ENCODE assay signal across 8 cellular contexts in genomic region chr19:17309962-17310461, GRCh38. TPM values are rescaled to one million over a fixed set of nuclear protein-coding genes. Genes with fewer than 3 reads are reported as not detected.
A peak's percentile ranks its signal among the peaks of the same experiment; 100 is the strongest.
DNase-seq lines count a peak whose midpoint lies in the region; ATAC-seq, FAIRE-seq and TF ChIP-seq lines count a peak whose summit lies in the region.

No MANE protein-coding gene starts in this region.

- CTCF ChIA-PET in A549 (lab: Yijun Ruan, JAX) = interaction anchor here (2.9 to 8.7 kb wide), 2 partner anchors 17 to 23 kb away, joined by 9 to 98 read pairs; no protein-coding TSS in a partner anchor

- peak overlapping the region; percentile 65 for H3K4me3 ChIP-seq in A549
- H3K4me3 ChIP-seq in HUES48 (ENCODE audit: low read depth, low read length) = peak overlapping the region; percentile 85
- peak overlapping the region; percentile 85 to 92 (median 89) for H3K4me3 ChIP-seq in breast epithelium
- H3K4me3 ChIP-seq in mucosa of rectum (ENCODE audit: low read length in 2 of 2) = peak overlapping the region; percentile 91 to 98

- H3K36me3 ChIP-seq in HUES48 (ENCODE audit: control insufficient read depth, insufficient read depth, low read length) (peaks cover 23% of the 10 kb centered on the region), breast epithelium (no peaks in the 10 kb centered on the region), mucosa of rectum (ENCODE audit: control insufficient read depth in 2 of 2, insufficient read depth in 2 of 2, low read length in 2 of 2) (peaks cover 9 to 17% of the 10 kb centered on the region in 2 donors)

- peaks cover 33% of the 10 kb centered on the region for H3K4me1 ChIP-seq in A549
- H3K4me1 ChIP-seq in HUES48 (ENCODE audit: control insufficient read depth, insufficient read depth, low read length) = peaks cover 8% of the 10 kb centered on the region
- H3K4me1 ChIP-seq in breast epithelium = peaks cover 7 to 13% of the 10 kb centered on the region in 2 donors
- peaks cover 24 to 25% of the 10 kb centered on the region in 2 donors for H3K4me1 ChIP-seq in mucosa of rectum (ENCODE audit: control insufficient read depth in 2 of 2, insufficient read depth in 2 of 2, low read length in 2 of 2)

- peak overlapping the region; percentile 97 for H3K4me2 ChIP-seq in A549

- no peak for TF ChIP-seq EP300 in A549 (IDR thresholded peaks at IDR 0.05)

- H3K9ac ChIP-seq in HUES48 (ENCODE audit: low read depth, low read length) = peak overlapping the region; percentile 4; the same call in 1 of the 2 replicates
- H3K9ac ChIP-seq in mucosa of rectum (ENCODE audit: low read depth in 1 of 2, low read length in 2 of 2) = peak overlapping the region; percentile 83 to 91

- no peaks in the 10 kb centered on the region for H3K27me3 ChIP-seq in HUES48 (ENCODE audit: control insufficient read depth, insufficient read depth, low read length)
- no peaks in the 10 kb centered on the region for H3K27me3 ChIP-seq in breast epithelium
- no peaks in the 10 kb centered on the region for H3K27me3 ChIP-seq in mucosa of rectum (ENCODE audit: control insufficient read depth in 2 of 2, insufficient read depth in 2 of 2, low read length in 2 of 2)

- H3K9me3 ChIP-seq in A549 = no peaks in the 10 kb centered on the region
- H3K9me3 ChIP-seq in HUES48 (ENCODE audit: control insufficient read depth, insufficient read depth, low read length) = no peaks in the 10 kb centered on the region
- no peaks in the 10 kb centered on the region for H3K9me3 ChIP-seq in breast epithelium
- no peaks in the 10 kb centered on the region for H3K9me3 ChIP-seq in mucosa of rectum (ENCODE audit: control insufficient read depth in 2 of 2, low read length in 2 of 2)

- intact Hi-C loops in breast epithelium (cut with DNase I; ENCODE audit: low total_unique reads) = loop anchor here (10.0 kb wide), 1 partner anchor 75 kb away; no protein-coding TSS in a partner anchor

- TF ChIP-seq CTCF in A549 (IDR thresholded peaks at IDR 0.05) = no peak
- no peak for TF ChIP-seq CTCF in breast epithelium (IDR thresholded peaks at IDR 0.05)

- POLR2A ChIA-PET in A549 (lab: Yijun Ruan, JAX) = no interaction called here

- WGBS in A549 (ENCODE audit: missing lambda C conversion rate) = 3% methylated on average over 14 of the region's 23 CpGs

- no peak for ATAC-seq in A549
- ATAC-seq in HG03565 (IDR thresholded peaks at IDR 0.05; ENCODE audit: unreplicated experiment) = no peak

- H3K27ac ChIP-seq in A549 = peak overlapping the region; percentile 85 to 94
- peak overlapping the region; percentile 91 for H3K27ac ChIP-seq in HUES48 (ENCODE audit: low read depth, low read length)
- peak overlapping the region; percentile 87 for H3K27ac ChIP-seq in breast epithelium
- H3K27ac ChIP-seq in mucosa of rectum (ENCODE audit: low read depth in 2 of 2, low read length in 2 of 2) = peak overlapping the region; percentile 74 to 83

- DNase-seq in A549 (ENCODE audit: low read depth in 1 of 2, low spot score in 1 of 2) (no peak), breast epithelium (ENCODE audit: low spot score in 2 of 2) (no peak), NCI-H345 treated with DMSO at 0.1 percent for 48 hours (lab: John Stamatoyannopoulos, UW; ENCODE audit: unreplicated experiment) (no peak), EL (no peak), CD1c-positive myeloid dendritic cell (ENCODE audit: extremely low spot score) (no peak)

- no peak for TF ChIP-seq RAD21 in A549 (conservative IDR thresholded peaks at IDR 0.05 in 1 of 2, IDR thresholded peaks at IDR 0.05 in 1 of 2)

- no peak for FAIRE-seq in A549 (lab: Jason Lieb, UNC)

- TF ChIP-seq POLR2A in A549 (IDR thresholded peaks at IDR 0.05; ENCODE audit: low read length) = no peak
- no peak for TF ChIP-seq POLR2A in breast epithelium (IDR thresholded peaks at IDR 0.05)

TF ChIP-seq in A549, 52 proteins besides CTCF, POLR2A, EP300 and RAD21:
- TF ChIP-seq, protein P1, sequence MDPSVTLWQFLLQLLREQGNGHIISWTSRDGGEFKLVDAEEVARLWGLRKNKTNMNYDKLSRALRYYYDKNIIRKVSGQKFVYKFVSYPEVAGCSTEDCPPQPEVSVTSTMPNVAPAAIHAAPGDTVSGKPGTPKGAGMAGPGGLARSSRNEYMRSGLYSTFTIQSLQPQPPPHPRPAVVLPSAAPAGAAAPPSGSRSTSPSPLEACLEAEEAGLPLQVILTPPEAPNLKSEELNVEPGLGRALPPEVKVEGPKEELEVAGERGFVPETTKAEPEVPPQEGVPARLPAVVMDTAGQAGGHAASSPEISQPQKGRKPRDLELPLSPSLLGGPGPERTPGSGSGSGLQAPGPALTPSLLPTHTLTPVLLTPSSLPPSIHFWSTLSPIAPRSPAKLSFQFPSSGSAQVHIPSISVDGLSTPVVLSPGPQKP (IDR thresholded peaks at IDR 0.05; ENCODE audit: low read depth, low read length) = no peak
- 0 out of 5 replicates have a peak, but pooled peaks of 1 of the 2 experiments have one; percentile 3 for TF ChIP-seq JUN (IDR thresholded peaks at IDR 0.05)

RNA-seq across cellular contexts. Expression of gene DDA1, which starts 0.6 kb away (rescaled TPM):
- 27.5 and 35.5 TPM in 2 replicates for polyA plus RNA-seq in A549 (2011; rRNA removed)
- polyA plus RNA-seq in A549 (2012; cell fraction: cytosol; rRNA removed) = 73.9 and 80.5 TPM in 2 replicates
- polyA plus RNA-seq in A549 (2012; cell fraction: nucleus; rRNA removed) = 33.7 and 39.6 TPM in 2 replicates
- 53.5 to 62.1 TPM (median 58.5 TPM) in 3 replicates for polyA plus RNA-seq in A549 (2017; fragmentation: RNase III; extraction: RNeasy Plus Mini Kit Qiagen cat#74134 plus additional on column Dnase treatment)
- 14.5 TPM in 2 replicates for polyA minus RNA-seq in A549 (2011; rRNA and poly(A)+ RNA removed)
- total RNA-seq in breast epithelium = 10 to 100 TPM in 2 of 3 donors, 1 to 10 TPM in 1; 9.2 to 18.7 (median 11.1) TPM

RNA-seq across cellular contexts. Expression of gene MRPL34, which starts 4.3 kb away (rescaled TPM):
- polyA plus RNA-seq in A549 (2011; rRNA removed) (28.1 and 30.5 TPM in 2 replicates), A549 (2017; fragmentation: RNase III; extraction: RNeasy Plus Mini Kit Qiagen cat#74134 plus additional on column Dnase treatment) (50.6 to 56.1 TPM (median 54.9 TPM) in 3 replicates)
- 51.9 and 54.3 TPM in 2 replicates for polyA plus RNA-seq in A549 (2012; cell fraction: cytosol; rRNA removed)
- 43.2 and 81.8 TPM in 2 replicates for polyA plus RNA-seq in A549 (2012; cell fraction: nucleus; rRNA removed)
- polyA minus RNA-seq in A549 (2011; rRNA and poly(A)+ RNA removed) = 6.4 and 7.5 TPM in 2 replicates
- 100 to 1,000 TPM in 1 of 3 donors, 10 to 100 TPM in 2; 88.5 to 139 (median 98.0) TPM for total RNA-seq in breast epithelium

RNA-seq across cellular contexts. Expression of gene ABHD8, which starts 6.8 kb away (rescaled TPM):
- 2.3 TPM in 2 replicates for polyA plus RNA-seq in A549 (2011; rRNA removed)
- polyA plus RNA-seq in A549 (2012; cell fraction: cytosol; rRNA removed) = 4.0 and 6.2 TPM in 2 replicates
- 3.4 and 5.1 TPM in 2 replicates for polyA plus RNA-seq in A549 (2012; cell fraction: nucleus; rRNA removed)
- polyA plus RNA-seq in A549 (2017; fragmentation: RNase III; extraction: RNeasy Plus Mini Kit Qiagen cat#74134 plus additional on column Dnase treatment) = 3.1 to 4.4 TPM (median 4.2 TPM) in 3 replicates
- polyA minus RNA-seq in A549 (2011; rRNA and poly(A)+ RNA removed) = 2.0 and 3.0 TPM in 2 replicates
- 10 to 100 TPM in 2 of 3 donors, 1 to 10 TPM in 1; 6.7 to 14.4 (median 11.0) TPM for total RNA-seq in breast epithelium

RNA-seq across cellular contexts. Expression of gene ANO8, which starts 24.6 kb away (rescaled TPM):
- polyA plus RNA-seq in A549 (2011; rRNA removed) (2.2 and 2.4 TPM in 2 replicates), A549 (2017; fragmentation: RNase III; extraction: RNeasy Plus Mini Kit Qiagen cat#74134 plus additional on column Dnase treatment) (3.9 to 5.5 TPM (median 5.1 TPM) in 3 replicates)
- polyA plus RNA-seq in A549 (2012; cell fraction: cytosol; rRNA removed) = 3.4 and 4.1 TPM in 2 replicates
- polyA plus RNA-seq in A549 (2012; cell fraction: nucleus; rRNA removed) = 17.0 and 18.9 TPM in 2 replicates
- polyA minus RNA-seq in A549 (2011; rRNA and poly(A)+ RNA removed) = 1.9 and 2.9 TPM in 2 replicates
- total RNA-seq in breast epithelium = 1 to 10 TPM; 5.1 to 7.2 (median 5.9) TPM

RNA-seq across cellular contexts. Expression of gene GTPBP3, which starts 27.3 kb away (rescaled TPM):
- 9.5 and 10.6 TPM in 2 replicates for polyA plus RNA-seq in A549 (2011; rRNA removed)
- polyA plus RNA-seq in A549 (2012; cell fraction: cytosol; rRNA removed) = 21.5 and 28.7 TPM in 2 replicates
- 73.4 and 90.0 TPM in 2 replicates for polyA plus RNA-seq in A549 (2012; cell fraction: nucleus; rRNA removed)
- polyA plus RNA-seq in A549 (2017; fragmentation: RNase III; extraction: RNeasy Plus Mini Kit Qiagen cat#74134 plus additional on column Dnase treatment) = 17.9 to 21.7 TPM (median 19.3 TPM) in 3 replicates
- 4.8 and 5.5 TPM in 2 replicates for polyA minus RNA-seq in A549 (2011; rRNA and poly(A)+ RNA removed)
- total RNA-seq in breast epithelium = 10 to 100 TPM; 15.5 to 22.6 (median 17.7) TPM
